8 cellular contexts compared by ENCODE assay signal in genomic region chr16:1492923-1493745, GRCh38. TPM values are rescaled to one million over a fixed set of nuclear protein-coding genes. Genes with fewer than 3 reads are reported as not detected.
DNase-seq lines count a peak whose midpoint lies in the region; ATAC-seq and TF ChIP-seq lines count a peak whose summit lies in the region.

TELO2 (plus strand) TSS chr16:1493360; CDS start chr16:1494282, 922 bp downstream.

- no peak for TF ChIP-seq CTCF in Panc1 (IDR thresholded peaks at IDR 0.05)

- H3K27me3 ChIP-seq in Panc1 (ENCODE audit: control insufficient read depth, insufficient read depth, low read length) (no peaks in the 10 kb centered on the region), muscle layer of colon (ENCODE audit: control insufficient read depth in 1 of 2, insufficient read depth in 2 of 2, low read length in 2 of 2) (no peaks in the 10 kb centered on the region)

- CTCF ChIA-PET in Panc1 (lab: Charles Lee), result interaction anchor here (0.6 kb wide), 2 partner anchors 24 to 69 kb away, joined by 5 read pairs; no protein-coding TSS in a partner anchor

- peak within 1 kb of the TSS; percentile 78 to 86 for H3K4me3 ChIP-seq in Panc1 (ENCODE audit: low read depth in 2 of 2, low read length in 2 of 2)
- H3K4me3 ChIP-seq in muscle layer of colon (ENCODE audit: low read depth in 1 of 2, low read length in 2 of 2), result peak within 1 kb of the TSS; percentile 79 to 84

- DNase-seq in Ammon's horn (ENCODE audit: low spot score), result peak; percentile 89
- peak; percentile 20 for DNase-seq in HS-5 (ENCODE audit: low read depth)
- DNase-seq in Panc1 (ENCODE audit: low read depth, low spot score), result peak; percentile 71
- peak; percentile 89 to 92 for DNase-seq in activated T-cell treated with anti-CD3 and anti-CD28 coated beads, Interleukin-2, amount 50 U/mL, for 48 hours
- DNase-seq in stimulated activated CD8-positive, alpha-beta memory T cell treated with anti-CD3 and anti-CD28 coated beads, Interleukin-4, amount 100 ng/mL, for 48 hours, result peak; percentile 91

- ATAC-seq in Panc1 (peak; percentile 86), esophagus mucosa (peak; percentile 90)

- H3K9me3 ChIP-seq in Panc1 (ENCODE audit: control insufficient read depth, insufficient read depth, low read depth, low read length) (no peaks in the 10 kb centered on the region), muscle layer of colon (ENCODE audit: low read length) (no peaks in the 10 kb centered on the region)

- H3K27ac ChIP-seq in Panc1 (ENCODE audit: low read length) (peak within 1 kb of the TSS; percentile 98), muscle layer of colon (ENCODE audit: low read depth, low read length) (peak within 1 kb of the TSS; percentile 85)

- TF ChIP-seq POLR2A in GM19193 (IDR thresholded peaks at IDR 0.05; ENCODE audit: extremely low read depth, insufficient read depth, insufficient read length), result peak; percentile 69

- H3K4me1 ChIP-seq in Panc1 (ENCODE audit: control insufficient read depth, insufficient read depth, low read length), result peaks cover 12% of the 10 kb centered on the region
- H3K4me1 ChIP-seq in muscle layer of colon (ENCODE audit: insufficient read depth, low read length), result peaks cover 21% of the 10 kb centered on the region

- POLR2A ChIA-PET in Panc1 (lab: Charles Lee), result interaction anchor here (0.6 kb wide), 1 partner anchor 20 kb away, joined by 14 read pairs; no protein-coding TSS in a partner anchor

- BruUV-seq in Panc1 (replicated peaks; lab: Mats Ljungman, UMichigan), result no TSS peak

- H3K9ac ChIP-seq in muscle layer of colon (ENCODE audit: low read length), result peak within 1 kb of the TSS; percentile 21

- peaks cover 2% of the 10 kb centered on the region; the same call in 1 of the 2 replicates for H3K36me3 ChIP-seq in Panc1 (ENCODE audit: control insufficient read depth, insufficient read depth, low read length)
- peaks cover 9% of the 10 kb centered on the region for H3K36me3 ChIP-seq in muscle layer of colon (ENCODE audit: insufficient read depth, low read length)

- intact Hi-C loops in Panc1 (cut with micrococcal nuclease; ENCODE audit: unreplicated experiment), result no loop called here

- in situ Hi-C loops in Panc1 (cut with HindIII; ENCODE audit: low pct_unique_long_range_greater_than_20kb, low sequenced_read_pairs), result no loop called here

RNA-seq across cellular contexts. Expression of gene TELO2, which starts in this region (rescaled TPM):
- total RNA-seq in Panc1 (2021; ENCODE audit: unreplicated experiment), result 65.4 TPM
- 48.9 TPM for polyA plus RNA-seq in Panc1 (2012; ENCODE audit: insufficient read length)
- 21.3 TPM for total RNA-seq in esophagus mucosa

Comparison
In these comparisons a context has a peak if more than half of its experiments do, and no peak if none do; other contexts are left out.
1. Peak in every context shown above with its lines: DNase-seq, ATAC-seq, H3K4me3 ChIP-seq and H3K27ac ChIP-seq.
2. DNase-seq: peak in every context shown above with its lines; median percentile 91 in stimulated activated CD8-positive, alpha-beta memory T cell treated with anti-CD3 and anti-CD28 coated beads, Interleukin-4, amount 100 ng/mL, for 48 hours; 90 in activated T-cell treated with anti-CD3 and anti-CD28 coated beads, Interleukin-2, amount 50 U/mL, for 48 hours; 89 in Ammon's horn; 71 in Panc1; 20 in HS-5.